Comparison of ENCODE assay signal across 13 cellular contexts in genomic region chr16:46627746-46628145, GRCh38. TPM values are rescaled to one million over a fixed set of nuclear protein-coding genes. Genes with fewer than 3 reads are reported as not detected.
DNase-seq lines count a peak whose midpoint lies in the region; TF ChIP-seq lines count a peak whose summit lies in the region.
"Had no signal": no experiment of that assay in that cellular context is flagged by ENCODE, and none has a peak within 500 bp of the region (broad histone marks: within the 10 kb centered on the region; RNA-seq: fewer than 3 reads in every experiment).

No MANE protein-coding gene starts in this region.

- TF ChIP-seq CTCF in endodermal cell (conservative IDR thresholded peaks at IDR 0.05) (no peak), neural crest cell (conservative IDR thresholded peaks at IDR 0.05) (no peak), osteoblast (IDR thresholded peaks at IDR 0.05; ENCODE audit: extremely low read depth, low read depth, low read length) (no peak)

- no peak overlapping the region for H3K4me3 ChIP-seq in endodermal cell (ENCODE audit: low read length)
- H3K4me3 ChIP-seq in osteoblast (ENCODE audit: insufficient read depth, low read length) = no peak overlapping the region
- H3K4me3 ChIP-seq: GM23248 had no signal

- H3K36me3 ChIP-seq in endodermal cell (ENCODE audit: control insufficient read depth, insufficient read depth, low read length) (no peaks in the 10 kb centered on the region), osteoblast (ENCODE audit: insufficient read depth, low read length) (no peaks in the 10 kb centered on the region)
- H3K36me3 ChIP-seq: BE2C had no signal

- H3K27me3 ChIP-seq in endodermal cell (ENCODE audit: control insufficient read depth, insufficient read depth, low read length, poor library complexity, severe bottlenecking) = no peaks in the 10 kb centered on the region
- no peaks in the 10 kb centered on the region for H3K27me3 ChIP-seq in osteoblast (ENCODE audit: insufficient read depth, low read length)
- H3K27me3 ChIP-seq: BE2C had no signal

- H3K4me1 ChIP-seq in endodermal cell (ENCODE audit: control insufficient read depth, insufficient read depth, low read length) (no peaks in the 10 kb centered on the region), osteoblast (ENCODE audit: insufficient read depth, low read length) (peaks cover 12% of the 10 kb centered on the region)
- H3K4me1 ChIP-seq: BE2C had no signal

- no peak overlapping the region for H3K4me2 ChIP-seq in osteoblast (ENCODE audit: insufficient read depth, low read length)

- H3K27ac ChIP-seq in endodermal cell (ENCODE audit: low read depth, low read length) = no peak overlapping the region
- H3K27ac ChIP-seq in osteoblast (ENCODE audit: low read depth, low read length) = no peak overlapping the region
- H3K27ac ChIP-seq: C4-2B, GM23248 had no signal

- WGBS in endodermal cell (ENCODE audit: insufficient coverage in 1 of 2, insufficient read length in 1 of 2), 2 experiments = 82 to 94% methylated on average over 4 to 5 of the region's 5 CpGs

- H3K9ac ChIP-seq in endodermal cell (ENCODE audit: extremely low read depth, low read length, poor library complexity, severe bottlenecking) = no peak overlapping the region
- H3K9ac ChIP-seq: GM23248 had no signal

- H4K20me1 ChIP-seq in osteoblast (ENCODE audit: insufficient read depth, low read length) = no peaks in the 10 kb centered on the region

- no peak overlapping the region for H2AFZ ChIP-seq in osteoblast (ENCODE audit: low read length)
- H2AFZ ChIP-seq: GM23248 had no signal

- peaks cover 1% of the 10 kb centered on the region for H3K9me3 Mint-ChIP-seq in endodermal cell
- no peaks in the 10 kb centered on the region for H3K9me3 Mint-ChIP-seq in neural crest cell
- H3K9me3 Mint-ChIP-seq: CD4-positive, alpha-beta T cell had no signal

- H3K4me3 Mint-ChIP-seq in endodermal cell (no peak overlapping the region), neural crest cell (peak overlapping the region; percentile 31)
- H3K4me3 Mint-ChIP-seq: CD4-positive, alpha-beta T cell had no signal

- no peaks in the 10 kb centered on the region for H3K79me2 ChIP-seq in osteoblast (ENCODE audit: insufficient read depth, low read length)

- DNase-seq in amniotic epithelial cell (ENCODE audit: low read depth) (peak; percentile 61), endodermal cell (peak; percentile 31), neural crest cell (ENCODE audit: low read depth, low spot score) (no peak), osteoblast (ENCODE audit: insufficient read length, low spot score, missing footprints) (no peak)
- no peak for DNase-seq in stimulated activated CD4-positive, alpha-beta T cell treated with anti-CD3 and anti-CD28 coated beads, Interleukin-12 subunit alpha, Interleukin-12 subunit beta, amount 100 ng/mL, for 4 hours
- no peak for DNase-seq in stimulated activated CD4-positive, alpha-beta T cell treated with anti-CD3 and anti-CD28 coated beads, Interleukin-2, amount 100 ng/mL, for 24 hours
- DNase-seq: ACHN; BE2C; Caco-2; CD4-positive, alpha-beta T cell; GM23248; HCEC 1CT had no signal

- H3K27me3 Mint-ChIP-seq in endodermal cell (ENCODE audit: insufficient read depth) (no peaks in the 10 kb centered on the region), neural crest cell (ENCODE audit: low read depth) (peaks cover 11% of the 10 kb centered on the region)
- H3K27me3 Mint-ChIP-seq: CD4-positive, alpha-beta T cell had no signal

- H3K4me1 Mint-ChIP-seq in endodermal cell = peaks cover 18% of the 10 kb centered on the region
- H3K4me1 Mint-ChIP-seq in neural crest cell = peaks cover 17% of the 10 kb centered on the region

- H3K36me3 Mint-ChIP-seq in endodermal cell (ENCODE audit: low read depth) = no peaks in the 10 kb centered on the region
- H3K36me3 Mint-ChIP-seq in neural crest cell (ENCODE audit: low read depth) = no peaks in the 10 kb centered on the region

- H3K9me3 ChIP-seq in endodermal cell (ENCODE audit: control insufficient read depth, low read length) (no peaks in the 10 kb centered on the region), osteoblast (ENCODE audit: low read depth, low read length) (no peaks in the 10 kb centered on the region)
- H3K9me3 ChIP-seq: BE2C, Caco-2 had no signal

- H3K27ac Mint-ChIP-seq in endodermal cell (no peak overlapping the region), neural crest cell (ENCODE audit: unreplicated experiment) (peak overlapping the region; percentile 67)
- H3K27ac Mint-ChIP-seq: CD4-positive, alpha-beta T cell had no signal

RNA-seq across cellular contexts. Expression of gene SHCBP1, which starts 6.6 kb away (rescaled TPM):
- total RNA-seq in endodermal cell = 10 to 100 TPM; 15.1 to 17.2 TPM
- polyA plus RNA-seq in endodermal cell (2013, experiment 1 of 2) = 13.9 TPM
- 14.2 TPM for polyA plus RNA-seq in endodermal cell (2013, experiment 2 of 2)
- 18.7 and 19.2 TPM in 2 replicates for total RNA-seq in neural crest cell
- 1.8 and 2.7 TPM in 2 replicates for total RNA-seq in osteoblast

Comparison
In these comparisons a context has a peak if more than half of its experiments do, and no peak if none do; other contexts are left out.
1. DNase-seq: peak in amniotic epithelial cell (single experiment) and endodermal cell (single experiment); none in neural crest cell (single experiment), stimulated activated CD4-positive, alpha-beta T cell treated with anti-CD3 and anti-CD28 coated beads, Interleukin-12 subunit alpha, Interleukin-12 subunit beta, amount 100 ng/mL, for 4 hours (single experiment), osteoblast (single experiment) and stimulated activated CD4-positive, alpha-beta T cell treated with anti-CD3 and anti-CD28 coated beads, Interleukin-2, amount 100 ng/mL, for 24 hours (0 of 2).